In the genomic region with DNA sequence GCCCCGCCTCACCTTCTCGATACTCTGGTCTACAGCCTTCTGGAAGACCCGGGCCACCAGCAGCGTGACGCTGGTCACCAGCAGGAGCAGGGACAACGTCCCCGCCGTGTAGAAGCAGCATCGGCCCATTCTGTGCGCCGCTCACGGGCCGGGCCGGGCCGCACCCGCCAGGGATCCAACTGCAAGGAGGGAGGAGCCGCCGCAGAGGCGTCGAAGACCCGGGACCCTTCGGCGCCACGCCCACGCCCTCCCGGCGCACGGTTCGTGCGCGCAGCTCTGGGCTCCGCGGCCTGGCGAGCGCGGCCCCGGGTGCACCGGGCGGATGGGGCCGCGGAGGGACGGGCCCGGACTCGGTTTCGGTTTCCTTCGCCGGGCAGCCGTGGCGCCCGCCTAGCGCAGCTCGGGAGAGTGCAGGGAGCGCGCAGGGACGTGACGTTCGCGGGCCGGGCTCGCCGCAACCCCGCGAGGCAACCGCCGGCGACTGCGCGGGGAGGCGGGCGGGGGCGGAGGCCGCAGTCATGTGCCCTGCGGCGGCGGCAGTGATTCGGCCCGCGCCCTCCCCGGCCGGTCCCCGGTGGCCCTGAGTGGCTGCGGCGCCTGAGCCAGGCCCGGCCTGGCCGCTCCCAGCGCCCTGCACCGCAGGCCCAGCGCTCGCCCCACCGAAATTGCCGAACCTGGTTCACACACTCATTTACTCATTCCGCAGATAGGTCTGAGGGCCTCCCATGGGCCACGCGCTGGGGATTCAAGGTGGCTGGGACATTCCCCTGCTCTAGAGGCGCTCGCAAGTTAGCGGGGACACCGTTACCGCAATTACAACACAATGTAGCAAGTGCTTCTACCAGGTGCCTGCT, we compare ENCODE assay signal across 8 cellular contexts. TPM values are rescaled to one million over a fixed set of nuclear protein-coding genes. Genes with fewer than 3 reads are reported as not detected.
DNase-seq lines count a peak whose midpoint lies in the region; ATAC-seq and TF ChIP-seq lines count a peak whose summit lies in the region.

A gene with protein sequence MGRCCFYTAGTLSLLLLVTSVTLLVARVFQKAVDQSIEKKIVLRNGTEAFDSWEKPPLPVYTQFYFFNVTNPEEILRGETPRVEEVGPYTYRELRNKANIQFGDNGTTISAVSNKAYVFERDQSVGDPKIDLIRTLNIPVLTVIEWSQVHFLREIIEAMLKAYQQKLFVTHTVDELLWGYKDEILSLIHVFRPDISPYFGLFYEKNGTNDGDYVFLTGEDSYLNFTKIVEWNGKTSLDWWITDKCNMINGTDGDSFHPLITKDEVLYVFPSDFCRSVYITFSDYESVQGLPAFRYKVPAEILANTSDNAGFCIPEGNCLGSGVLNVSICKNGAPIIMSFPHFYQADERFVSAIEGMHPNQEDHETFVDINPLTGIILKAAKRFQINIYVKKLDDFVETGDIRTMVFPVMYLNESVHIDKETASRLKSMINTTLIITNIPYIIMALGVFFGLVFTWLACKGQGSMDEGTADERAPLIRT (minus strand): TSS at position 410 of the 854 bp plus-strand sequence. CDS start 281 bp downstream, at position 129.

- no peaks in the 10 kb centered on the region for H3K9me3 Mint-ChIP-seq in T-cell

- ATAC-seq in T-cell (replicated peaks in 1 of 4) (peak; percentile 76 to 78 (median 76)), left ventricle myocardium superior (peak; percentile 96), aorta (ENCODE audit: low FRiP score) (peak; percentile 96)

- peaks cover 4 to 5% of the 10 kb centered on the region in 2 donors for H3K4me1 ChIP-seq in aorta (ENCODE audit: control insufficient read depth in 1 of 2, insufficient read depth in 2 of 2, low read length in 2 of 2)

- H3K4me3 Mint-ChIP-seq in T-cell, result peak within 1 kb of the TSS; percentile 83 to 89 (median 86)

- H3K4me1 Mint-ChIP-seq in T-cell, result peaks cover 57 to 66% (median 60%) of the 10 kb centered on the region in 3 donors

- no peaks in the 10 kb centered on the region for H3K27me3 Mint-ChIP-seq in T-cell

- 0% methylated on average over 92 to 99 of the region's 99 CpGs for WGBS in aorta, 2 donors

- DNase-seq in GM12864 (ENCODE audit: low read depth) (peak; percentile 35), HEK293T (ENCODE audit: extremely low spot score) (peak; percentile 76), NAMALWA (ENCODE audit: low spot score) (peak; percentile 79), T-cell (peak; percentile 46 to 81 (median 70)), amygdala (lab: John Stamatoyannopoulos, UW) (peak; percentile 28 to 92 (median 78)), left ventricle myocardium superior (peak; percentile 96), pulmonary artery endothelial cell (ENCODE audit: low read depth, low spot score) (no peak), aorta (peak; percentile 93 to 96)

- peak within 1 kb of the TSS; percentile 38 to 94 for H3K27ac ChIP-seq in aorta (ENCODE audit: low read depth in 1 of 2, low read length in 2 of 2)

- no peaks in the 10 kb centered on the region for H3K9me3 ChIP-seq in aorta (ENCODE audit: control insufficient read depth, low read length)

- no peak for TF ChIP-seq CTCF in GM12864 (IDR thresholded peaks at IDR 0.05; ENCODE audit: low read depth, low read length, missing control alignments)

- H3K4me3 ChIP-seq in GM12864 (ENCODE audit: low read depth, low read length) (peak within 1 kb of the TSS; percentile 54), aorta (ENCODE audit: low read length in 2 of 2) (peak within 1 kb of the TSS; percentile 38 to 91)

- no peaks in the 10 kb centered on the region for H3K36me3 ChIP-seq in aorta (ENCODE audit: control insufficient read depth in 1 of 2, insufficient read depth in 2 of 2, low read length in 1 of 2)

- CTCF ChIA-PET in HEK293T (lab: Yijun Ruan, JAX), result interaction anchor here (1.2 kb wide), 1 partner anchor 34 kb away, joined by 3 read pairs; no protein-coding TSS in a partner anchor
- CTCF ChIA-PET in T-cell (lab: Charles Lee), result interaction anchor here (1.7 kb wide), 2 partner anchors 13 to 34 kb away, joined by 3 to 5 read pairs; no protein-coding TSS in a partner anchor

- H3K36me3 Mint-ChIP-seq in T-cell, result no peaks in the 10 kb centered on the region

- POLR2A ChIA-PET in HEK293T (lab: Yijun Ruan, JAX) (interaction anchor here (0.8 to 1.7 kb wide), 9 partner anchors 10 to 93 kb away, joined by 3 to 9 read pairs (median 4); partner anchors contain the start of gene NUP54), T-cell (lab: Charles Lee) (interaction anchor here (0.6 to 1.4 kb wide), 2 partner anchors 65 to 673 kb away, joined by 3 read pairs; partner anchors contain the start of gene NUP54 (in 1 of the 2))

- H3K27ac Mint-ChIP-seq in T-cell, result peak within 1 kb of the TSS; percentile 92 to 94

- intact Hi-C loops in left ventricle myocardium superior (cut with micrococcal nuclease), result no loop called here
- intact Hi-C loops in aorta (cut with DNase I), result loop anchor here (2.0 kb wide), 3 partner anchors 17 to 93 kb away; partner anchors contain the start of gene STBD1 (in 1 of the 2)

- H3K27me3 ChIP-seq in aorta (ENCODE audit: control insufficient read depth in 1 of 2, insufficient read depth in 2 of 2, low read length in 1 of 2), result no peaks in the 10 kb centered on the region

TF ChIP-seq in HEK293T, 16 proteins besides CTCF, POLR2A, EP300 and RAD21:
- TF ChIP-seq CTBP1 (IDR thresholded peaks at IDR 0.05; ENCODE audit: borderline replicate concordance), result no peak
- 0 out of 2 replicates have a peak, but pooled peaks have one; percentile 64 for TF ChIP-seq ARNT (IDR thresholded peaks at IDR 0.05)
- TF ChIP-seq LEF1 (IDR thresholded peaks at IDR 0.05; ENCODE audit: borderline replicate concordance), result no peak; the same call in 1 of the 2 replicates
- TF ChIP-seq L3MBTL2 (conservative IDR thresholded peaks at IDR 0.05), result peak; percentile 48
- no peak for TF ChIP-seq SP1 (IDR thresholded peaks at IDR 0.05)
- TF ChIP-seq FOXM1 (IDR thresholded peaks at IDR 0.05; ENCODE audit: borderline replicate concordance), result no peak
TF ChIP-seq in HEK293T: peak in this region for 2.

RNA-seq across cellular contexts. Expression of the gene that starts here (rescaled TPM):
- total RNA-seq in T-cell, result 10 to 100 TPM; 20.9 to 37.3 (median 23.2) TPM
- 91.4 TPM for total RNA-seq in left ventricle myocardium superior
- total RNA-seq in pulmonary artery endothelial cell, result 171 and 193 TPM in 2 replicates
- 100 to 1,000 TPM; 138 to 154 TPM for total RNA-seq in aorta
- 10 to 100 TPM; 44.3 to 73.6 TPM for polyA plus RNA-seq in aorta
